ENCODE assay signal across 12 cellular contexts in the genomic region with DNA sequence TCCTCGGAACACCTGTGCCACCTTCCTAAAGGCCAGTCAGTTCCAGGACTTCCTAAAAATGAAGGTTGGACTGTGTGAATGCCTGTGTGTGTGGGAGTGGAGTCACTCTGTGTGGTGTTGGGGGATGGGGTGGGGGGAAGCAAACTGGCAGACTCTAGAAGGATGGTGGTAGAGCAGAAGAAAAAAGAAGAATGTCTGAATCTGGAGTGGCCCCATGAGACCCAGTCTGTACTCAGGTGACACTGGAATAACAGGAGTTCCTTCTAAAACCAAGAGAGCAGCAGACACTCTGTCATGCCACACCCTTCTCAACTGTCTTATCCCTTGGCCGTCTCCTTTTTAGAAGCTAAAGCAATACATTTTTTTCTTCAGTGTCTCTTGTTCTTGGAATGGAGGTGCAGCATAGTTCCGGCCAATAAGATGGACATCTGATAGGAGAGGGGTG.
DNase-seq lines count a peak whose midpoint lies in the region; ATAC-seq and TF ChIP-seq lines count a peak whose summit lies in the region.
"Had no signal": no experiment of that assay in that cellular context is flagged by ENCODE, and none has a peak within 500 bp of the region (broad histone marks: within the 10 kb centered on the region; RNA-seq: fewer than 3 reads in every experiment).

No MANE protein-coding gene starts in this region.

- H4K91ac ChIP-seq in IMR-90 (ENCODE audit: insufficient read depth, low read depth, low read length), result peak overlapping the region; percentile 70

- peak overlapping the region; percentile 92 for H2AK5ac ChIP-seq in IMR-90 (ENCODE audit: low read depth, low read length)

- no peak overlapping the region for H3K9ac ChIP-seq in BLaER1
- H3K9ac ChIP-seq in IMR-90 (ENCODE audit: low read depth, low read length), result no peak overlapping the region

- BruUV-seq in IMR-90 (replicated peaks; lab: Mats Ljungman, UMichigan), result no TSS peak

- H3K27me3 ChIP-seq in BLaER1 (no peaks in the 10 kb centered on the region), IMR-90 (ENCODE audit: control insufficient read depth, insufficient read depth, low read length) (no peaks in the 10 kb centered on the region)
- no peaks in the 10 kb centered on the region for H3K27me3 ChIP-seq in naive thymus-derived CD4-positive, alpha-beta T cell (ENCODE audit: control insufficient read depth in 2 of 2, insufficient read depth in 2 of 2, low read length in 2 of 2)
- H3K27me3 ChIP-seq: heart right ventricle had no signal

- H2BK15ac ChIP-seq in IMR-90 (ENCODE audit: low read depth, low read length), result peak overlapping the region; percentile 90

- H2BK5ac ChIP-seq in IMR-90 (ENCODE audit: low read depth, low read length, poor library complexity, severe bottlenecking), result peak overlapping the region; percentile 31

- CTCF ChIA-PET in IMR-90 (lab: Yijun Ruan, JAX), result no interaction called here
- CTCF ChIA-PET in naive thymus-derived CD4-positive, alpha-beta T cell (lab: Charles Lee), result interaction anchor here (0.6 to 0.9 kb wide), 3 partner anchors 9 to 83 kb away, joined by 3 to 5 read pairs (median 3); a partner anchor contains a TSS

- peak overlapping the region; percentile 76 for H3K4ac ChIP-seq in IMR-90 (ENCODE audit: low read depth, low read length)

- intact Hi-C loops in IMR-90 (cut with micrococcal nuclease), result no loop called here
- intact Hi-C loops in naive thymus-derived CD4-positive, alpha-beta T cell (cut with micrococcal nuclease), result no loop called here

- no CpG with 5 or more reads among the region's 3 CpGs for WGBS in IMR-90 (ENCODE audit: extremely low coverage in 2 of 2, insufficient read length in 1 of 2), 2 experiments

- no peak overlapping the region for H3K23ac ChIP-seq in IMR-90 (ENCODE audit: low read depth, low read length)

- no peak overlapping the region for H2AFZ ChIP-seq in IMR-90 (replicated peaks; ENCODE audit: low read length, poor library complexity)

- peaks cover 16% of the 10 kb centered on the region for H3K9me1 ChIP-seq in IMR-90 (ENCODE audit: insufficient read depth, low read length)

- no peaks in the 10 kb centered on the region for H3K9me3 Mint-ChIP-seq in activated T-helper 17 cell treated with anti-CD3 and anti-CD28 coated beads, Interleukin-2, amount 50 U/mL, for 72 hours
- H3K9me3 Mint-ChIP-seq in naive thymus-derived CD4-positive, alpha-beta T cell, result peaks cover 0 to 5% (median 0%) of the 10 kb centered on the region in 11 donors
- no peaks in the 10 kb centered on the region for H3K9me3 Mint-ChIP-seq in endothelial cell (ENCODE audit: unreplicated experiment)

- POLR2A ChIA-PET in IMR-90 (lab: Charles Lee; ENCODE audit: unreplicated experiment), result no interaction called here
- POLR2A ChIA-PET in naive thymus-derived CD4-positive, alpha-beta T cell (lab: Charles Lee), result interaction anchor here (0.6 to 1.8 kb wide), 4 partner anchors 10 to 83 kb away, joined by 3 to 7 read pairs (median 4); a partner anchor contains a TSS

- H3K36me3 Mint-ChIP-seq in activated T-helper 17 cell treated with anti-CD3 and anti-CD28 coated beads, Interleukin-2, amount 50 U/mL, for 72 hours (ENCODE audit: low read depth), result peaks cover 7% of the 10 kb centered on the region
- peaks cover 11 to 21% (median 18%) of the 10 kb centered on the region in 5 donors for H3K36me3 Mint-ChIP-seq in naive thymus-derived CD4-positive, alpha-beta T cell
- no peaks in the 10 kb centered on the region for H3K36me3 Mint-ChIP-seq in endothelial cell (ENCODE audit: low read depth, unreplicated experiment)

- H4K8ac ChIP-seq in IMR-90 (ENCODE audit: low read depth in 2 of 2, low read length in 2 of 2), result peak overlapping the region; percentile 3 to 75; a peak in 2 of 4 replicates

- H3K9me3 ChIP-seq in BLaER1, result no peaks in the 10 kb centered on the region
- no peaks in the 10 kb centered on the region for H3K9me3 ChIP-seq in IMR-90 (ENCODE audit: control insufficient read depth, insufficient read depth, low read length)
- H3K9me3 ChIP-seq in naive thymus-derived CD4-positive, alpha-beta T cell (ENCODE audit: control insufficient read depth in 2 of 3, low read length in 3 of 3), result no peaks in the 10 kb centered on the region
- H3K9me3 ChIP-seq: heart right ventricle had no signal

- H4K5ac ChIP-seq in IMR-90 (ENCODE audit: low read depth, low read length), result peak overlapping the region; percentile 31; the same call in 1 of the 2 replicates

- H3K4me1 ChIP-seq in BLaER1, result peaks cover 48% of the 10 kb centered on the region
- H3K4me1 ChIP-seq in IMR-90 (ENCODE audit: control insufficient read depth, insufficient read depth, low read length), result peaks cover 29% of the 10 kb centered on the region
- H3K4me1 ChIP-seq in naive thymus-derived CD4-positive, alpha-beta T cell (ENCODE audit: control insufficient read depth in 2 of 2, insufficient read depth in 2 of 2, low read length in 2 of 2), result peaks cover 67 to 86% of the 10 kb centered on the region in 2 donors

- TF ChIP-seq RAD21 in IMR-90 (IDR thresholded peaks at IDR 0.05; ENCODE audit: low read length), result no peak

- no peak for TF ChIP-seq POLR2A in IMR-90 (IDR thresholded peaks at IDR 0.05; ENCODE audit: low read depth, low read length)

- no peak overlapping the region for H2AK9ac ChIP-seq in IMR-90 (replicated peaks; ENCODE audit: low read depth, low read length, poor library complexity)

- peaks cover 65% of the 10 kb centered on the region for H3K4me1 Mint-ChIP-seq in activated T-helper 17 cell treated with anti-CD3 and anti-CD28 coated beads, Interleukin-2, amount 50 U/mL, for 72 hours
- peaks cover 63 to 98% (median 93%) of the 10 kb centered on the region in 7 donors for H3K4me1 Mint-ChIP-seq in naive thymus-derived CD4-positive, alpha-beta T cell
- H3K4me1 Mint-ChIP-seq in endothelial cell (ENCODE audit: unreplicated experiment), result peaks cover 42% of the 10 kb centered on the region

- no peaks in the 10 kb centered on the region for H3K27me3 Mint-ChIP-seq in activated T-helper 17 cell treated with anti-CD3 and anti-CD28 coated beads, Interleukin-2, amount 50 U/mL, for 72 hours
- no peaks in the 10 kb centered on the region for H3K27me3 Mint-ChIP-seq in naive thymus-derived CD4-positive, alpha-beta T cell
- H3K27me3 Mint-ChIP-seq in endothelial cell (ENCODE audit: unreplicated experiment), result peaks cover under 1% of the 10 kb centered on the region

- no peak for TF ChIP-seq CTCF in IMR-90 (conservative IDR thresholded peaks at IDR 0.05; ENCODE audit: low read depth, low read length)
- no peak for TF ChIP-seq CTCF in endothelial cell (IDR thresholded peaks at IDR 0.05; ENCODE audit: unreplicated experiment)

- peak overlapping the region; percentile 68 for H3K4me3 Mint-ChIP-seq in activated T-helper 17 cell treated with anti-CD3 and anti-CD28 coated beads, Interleukin-2, amount 50 U/mL, for 72 hours
- H3K4me3 Mint-ChIP-seq in naive thymus-derived CD4-positive, alpha-beta T cell, result peak overlapping the region; percentile 47 to 84 (median 74)
- H3K4me3 Mint-ChIP-seq in endothelial cell (ENCODE audit: unreplicated experiment), result no peak overlapping the region

- peak overlapping the region; percentile 30 for H3K18ac ChIP-seq in IMR-90 (ENCODE audit: low read depth, low read length)

- no peak for DNase-seq in IMR-90
- DNase-seq in naive thymus-derived CD4-positive, alpha-beta T cell, result no peak
- no peak for DNase-seq in endothelial cell (ENCODE audit: low spot score)
- no peak for DNase-seq in NCI-H510A treated with DMSO at 0.1 percent for 48 hours (lab: John Stamatoyannopoulos, UW)
- DNase-seq: activated CD4-positive, CD25-positive, alpha-beta regulatory T cell treated with anti-CD3 and anti-CD28 coated beads, Interleukin-2, amount 50 U/mL, for 72 hours; heart right ventricle; NCI-H1694; retina had no signal

- H3K4me3 ChIP-seq in BLaER1 (no peak overlapping the region), IMR-90 (ENCODE audit: insufficient read depth, low read depth, low read length) (no peak overlapping the region)
- no peak overlapping the region for H3K4me3 ChIP-seq in naive thymus-derived CD4-positive, alpha-beta T cell (ENCODE audit: low read length)
- H3K4me3 ChIP-seq: heart right ventricle had no signal

- H3K4me2 ChIP-seq in BLaER1, result peak overlapping the region; percentile 77; the same call in 1 of the 2 replicates
- no peak overlapping the region for H3K4me2 ChIP-seq in IMR-90 (ENCODE audit: low read depth, low read length)

- H3K14ac ChIP-seq in IMR-90 (replicated peaks; ENCODE audit: low read depth, low read length), result peak overlapping the region; percentile 46

- ATAC-seq in IMR-90 (ENCODE audit: low read depth) (no peak), GM18498 (IDR thresholded peaks at IDR 0.05; ENCODE audit: unreplicated experiment) (no peak), HG03108 (IDR thresholded peaks at IDR 0.05; ENCODE audit: unreplicated experiment) (no peak)
- no peak for ATAC-seq in activated T-helper 17 cell treated with anti-CD3 and anti-CD28 coated beads, Interleukin-2, amount 50 U/mL, for 72 hours (replicated peaks)
- no peak for ATAC-seq in naive thymus-derived CD4-positive, alpha-beta T cell

- no peak overlapping the region for H3K56ac ChIP-seq in IMR-90 (ENCODE audit: extremely low read depth, insufficient read depth, low read length)

- H3K36me3 ChIP-seq in BLaER1 (no peaks in the 10 kb centered on the region), IMR-90 (ENCODE audit: control insufficient read depth, insufficient read depth, low read length) (no peaks in the 10 kb centered on the region)
- H3K36me3 ChIP-seq in naive thymus-derived CD4-positive, alpha-beta T cell (ENCODE audit: control insufficient read depth in 2 of 3, insufficient read depth in 3 of 3, low read length in 3 of 3), result no peaks in the 10 kb centered on the region
- H3K36me3 ChIP-seq: heart right ventricle had no signal

- H2BK120ac ChIP-seq in IMR-90 (ENCODE audit: low read depth, low read length), result peak overlapping the region; percentile 66; the same call in 1 of the 2 replicates

- H4K20me1 ChIP-seq in BLaER1 (no peaks in the 10 kb centered on the region), IMR-90 (ENCODE audit: insufficient read depth, low read length) (no peaks in the 10 kb centered on the region; the same call in 1 of the 2 replicates)

- no peak overlapping the region for H3K27ac Mint-ChIP-seq in activated T-helper 17 cell treated with anti-CD3 and anti-CD28 coated beads, Interleukin-2, amount 50 U/mL, for 72 hours
- peak overlapping the region; percentile 75 to 100 (median 98) for H3K27ac Mint-ChIP-seq in naive thymus-derived CD4-positive, alpha-beta T cell
- H3K27ac Mint-ChIP-seq in endothelial cell (ENCODE audit: unreplicated experiment), result no peak overlapping the region

- in situ Hi-C loops in IMR-90 (cut with MboI; ENCODE audit: low sequenced_read_pairs), result no loop called here

- peaks cover 32 to 83% of the 10 kb centered on the region in 2 experiments for H3K79me1 ChIP-seq in IMR-90 (ENCODE audit: low read depth in 1 of 2, low read length in 2 of 2)

- no peak overlapping the region for H3K27ac ChIP-seq in BLaER1
- H3K27ac ChIP-seq in IMR-90 (ENCODE audit: insufficient read depth, low read length), result peak overlapping the region; percentile 28; the same call in 1 of the 2 replicates
- peak overlapping the region; percentile 77 for H3K27ac ChIP-seq in naive thymus-derived CD4-positive, alpha-beta T cell (ENCODE audit: low read depth, low read length)

- H2BK20ac ChIP-seq in IMR-90 (ENCODE audit: low read depth, low read length), result peak overlapping the region; percentile 37; the same call in 1 of the 2 replicates

- dilution Hi-C loops in IMR-90 (cut with HindIII; ENCODE audit: low sequenced_read_pairs, unreplicated experiment), result no loop called here

TF ChIP-seq in IMR-90, 13 proteins besides CTCF, POLR2A, EP300 and RAD21 (continues in another document):
- no peak for TF ChIP-seq MAFK (IDR thresholded peaks at IDR 0.05; ENCODE audit: low read depth, low read length)

Comparison
In these comparisons a context has a peak if more than half of its experiments do, and no peak if none do; other contexts are left out.
1. H3K27ac Mint-ChIP-seq: peak in naive thymus-derived CD4-positive, alpha-beta T cell (9 of 9); none in activated T-helper 17 cell treated with anti-CD3 and anti-CD28 coated beads, Interleukin-2, amount 50 U/mL, for 72 hours (single experiment) and endothelial cell (single experiment).